Comparison of ENCODE assay signal across 14 cellular contexts in genomic region chr10:84348431-84348830, GRCh38. TPM values are rescaled to one million over a fixed set of nuclear protein-coding genes. Genes with fewer than 3 reads are reported as not detected.
A peak's percentile ranks its signal among the peaks of the same experiment; 100 is the strongest.
DNase-seq lines count a peak whose midpoint lies in the region; ATAC-seq, FAIRE-seq and TF ChIP-seq lines count a peak whose summit lies in the region.
"Had no signal": no experiment of that assay in that cellular context is flagged by ENCODE, and none has a peak within 500 bp of the region (broad histone marks: within the 10 kb centered on the region; RNA-seq: fewer than 3 reads in every experiment).

No MANE protein-coding gene starts in this region.

- H3K4me1 ChIP-seq in mammary epithelial cell (ENCODE audit: insufficient read depth, low read length) (peaks cover 5% of the 10 kb centered on the region), right atrium auricular region (peaks cover 0 to 23% of the 10 kb centered on the region in 2 donors), tibial artery (peaks cover 0 to 39% (median 20%) of the 10 kb centered on the region in 4 donors)

- in situ Hi-C loops in ACHN (cut with HindIII; ENCODE audit: low pct_ligation_motif_present, low pct_unique_long_range_greater_than_20kb, low sequenced_read_pairs) = no loop called here
- in situ Hi-C loops in mammary epithelial cell (cut with MboI; ENCODE audit: low sequenced_read_pairs in 2 of 2) = no loop called here

- ATAC-seq in GM21423 (IDR thresholded peaks at IDR 0.05; ENCODE audit: unreplicated experiment) = no peak
- ATAC-seq: esophagus mucosa; stimulated activated naive CD8-positive, alpha-beta T cell treated with anti-CD3 and anti-CD28 coated beads, Interleukin-15, amount 100 ng/mL, for 72 hours had no signal

- H3K79me2 ChIP-seq in mammary epithelial cell (ENCODE audit: insufficient read depth, low read length) = peaks cover 78% of the 10 kb centered on the region

- H3K36me3 ChIP-seq in mammary epithelial cell (ENCODE audit: insufficient read depth, low read length) (peaks cover 2% of the 10 kb centered on the region), right atrium auricular region (no peaks in the 10 kb centered on the region), tibial artery (no peaks in the 10 kb centered on the region)
- H3K36me3 ChIP-seq: cardiac muscle cell had no signal

- H3K4me2 ChIP-seq in mammary epithelial cell (ENCODE audit: insufficient read depth, low read depth, low read length) = peak overlapping the region; percentile 9
- H3K4me2 ChIP-seq: BLaER1 treated with 17β-estradiol and CSF1 and Interleukin-3, amounts not matched to agents 10 nM and 100 nM had no signal

- H3K9me3 ChIP-seq in mammary epithelial cell (replicated peaks; ENCODE audit: insufficient read depth, low read length) (no peaks in the 10 kb centered on the region), right atrium auricular region (no peaks in the 10 kb centered on the region), tibial artery (no peaks in the 10 kb centered on the region)

- DNase-seq in ACHN (peak; percentile 50), HT1080 (ENCODE audit: low read depth) (peak; percentile 62), mammary epithelial cell (no peak), right atrium auricular region (ENCODE audit: low spot score) (no peak), tibial artery (no peak), GM12892 (ENCODE audit: insufficient read length) (no peak), ecto neural progenitor cell (ENCODE audit: low spot score) (no peak)
- DNase-seq: GDM1; NCI-H2171 treated with DMSO at 0.1 percent for 48 hours; stimulated activated naive CD8-positive, alpha-beta T cell treated with anti-CD3 and anti-CD28 coated beads, Interleukin-15, amount 100 ng/mL, for 72 hours had no signal

- peak overlapping the region; percentile 22 for H3K27ac ChIP-seq in mammary epithelial cell (ENCODE audit: insufficient read depth, low read depth, low read length)
- H3K27ac ChIP-seq in right atrium auricular region = peak overlapping the region; percentile 60 to 63
- no peak overlapping the region for H3K27ac ChIP-seq in tibial artery
- H3K27ac ChIP-seq: BLaER1 treated with 17β-estradiol and CSF1 and Interleukin-3, amounts not matched to agents 10 nM and 100 nM; cardiac muscle cell had no signal

- no peak for TF ChIP-seq POLR2A in GM12892 (IDR thresholded peaks at IDR 0.05; ENCODE audit: low read depth, low read length)

- 96% methylated on average over 4 of the region's 5 CpGs for WGBS in mammary epithelial cell (ENCODE audit: low coverage, missing lambda C conversion rate)

- no peaks in the 10 kb centered on the region for H3K27me3 ChIP-seq in mammary epithelial cell (ENCODE audit: insufficient read depth, low read length)
- H3K27me3 ChIP-seq in right atrium auricular region = no peaks in the 10 kb centered on the region
- H3K27me3 ChIP-seq in tibial artery = no peaks in the 10 kb centered on the region
- H3K27me3 ChIP-seq: BLaER1 treated with 17β-estradiol and CSF1 and Interleukin-3, amounts not matched to agents 10 nM and 100 nM; cardiac muscle cell had no signal

- BruUV-seq in mammary epithelial cell (replicated peaks; lab: Mats Ljungman, UMichigan) = no TSS peak

- no peak overlapping the region for H2AFZ ChIP-seq in mammary epithelial cell (ENCODE audit: low read depth, low read length)

- dilution Hi-C loops in mammary epithelial cell (cut with HindIII; ENCODE audit: low sequenced_read_pairs) = no loop called here

- intact Hi-C loops in mammary epithelial cell (cut with micrococcal nuclease) (no loop called here), tibial artery (cut with DNase I; ENCODE audit: low total_unique reads) (no loop called here)

- CTCF ChIA-PET in mammary epithelial cell (lab: Charles Lee; ENCODE audit: low non-redundant PET) = no interaction called here

- no peak overlapping the region for H3K4me3 ChIP-seq in mammary epithelial cell (replicated peaks in 1 of 3; ENCODE audit: insufficient read depth in 1 of 3, low read depth in 2 of 3, low read length in 3 of 3)
- no peak overlapping the region for H3K4me3 ChIP-seq in right atrium auricular region
- no peak overlapping the region for H3K4me3 ChIP-seq in tibial artery
- H3K4me3 ChIP-seq: BLaER1 treated with 17β-estradiol and CSF1 and Interleukin-3, amounts not matched to agents 10 nM and 100 nM; cardiac muscle cell had no signal

- no peak for FAIRE-seq in GM12892 (lab: Jason Lieb, UNC)

- TF ChIP-seq CTCF in mammary epithelial cell (conservative IDR thresholded peaks at IDR 0.05 in 1 of 2, IDR thresholded peaks at IDR 0.05 in 1 of 2; ENCODE audit: extremely low read depth in 1 of 2, insufficient read depth in 1 of 2, low read depth in 1 of 2, low read length in 2 of 2) (no peak), right atrium auricular region (IDR thresholded peaks at IDR 0.05) (no peak), tibial artery (IDR thresholded peaks at IDR 0.05) (no peak)

- no peak overlapping the region for H3K9ac ChIP-seq in mammary epithelial cell (ENCODE audit: insufficient read depth, low read length)
- H3K9ac ChIP-seq: BLaER1 treated with 17β-estradiol and CSF1 and Interleukin-3, amounts not matched to agents 10 nM and 100 nM had no signal

- no peaks in the 10 kb centered on the region for H4K20me1 ChIP-seq in mammary epithelial cell (ENCODE audit: insufficient read depth, low read length)

RNA-seq across cellular contexts. Expression of gene CCSER2, which starts 20.0 kb away (rescaled TPM):
- 13.2 and 24.5 TPM in 2 replicates for total RNA-seq in HT1080 (2014; rRNA removed; shearing (Covaris generic))
- 19.6 and 27.2 TPM in 2 replicates for polyA plus RNA-seq in HT1080 (2015; cell fraction: cytosol; rRNA removed)
- polyA plus RNA-seq in HT1080 (2015; cell fraction: nucleus; rRNA removed) = 14.6 and 15.2 TPM in 2 replicates
- total RNA-seq in mammary epithelial cell (10 to 100 TPM; 45.3 to 73.3 TPM), right atrium auricular region (10 to 100 TPM; 77.1 to 91.6 TPM)
- 26.2 TPM for polyA plus RNA-seq in mammary epithelial cell
- polyA minus RNA-seq in mammary epithelial cell = 25.9 TPM
- 10.1 TPM for polyA plus RNA-seq in GM12892 (2012; ENCODE audit: missing spikeins)

Comparison
In these comparisons a context has a peak if more than half of its experiments do, and no peak if none do; other contexts are left out.
1. DNase-seq: peak in ACHN (single experiment) and HT1080 (single experiment); none in mammary epithelial cell (single experiment), right atrium auricular region (single experiment), tibial artery (0 of 2), GM12892 (single experiment) and ecto neural progenitor cell (single experiment).
2. H3K27ac ChIP-seq: peak in mammary epithelial cell (single experiment) and right atrium auricular region (2 of 2); none in tibial artery (0 of 2).